ENCODE assay signal across 18 cellular contexts in the genomic region with DNA sequence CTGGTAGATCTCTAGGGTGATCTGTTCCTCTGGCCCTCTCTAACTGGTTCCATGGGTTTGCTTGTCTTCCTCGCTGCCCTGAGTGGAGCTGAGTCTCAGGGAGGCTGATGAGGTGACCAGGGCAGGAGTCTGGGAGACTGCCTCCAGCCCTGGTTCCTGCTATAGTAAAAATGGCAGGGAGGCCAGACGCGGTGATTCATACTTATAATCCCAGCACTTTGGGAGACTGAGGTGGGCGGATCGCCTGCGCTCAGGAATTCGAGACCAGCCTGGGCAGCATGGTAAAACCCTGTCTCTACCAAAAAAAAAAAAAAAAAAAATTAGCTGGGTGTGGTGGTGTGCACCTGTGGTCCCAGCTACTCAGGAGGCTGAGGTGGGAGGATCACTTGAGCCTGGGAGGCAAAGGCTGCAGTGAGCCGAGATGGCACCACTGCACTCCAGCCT. TPM values are rescaled to one million over a fixed set of nuclear protein-coding genes. Genes with fewer than 3 reads are reported as not detected.
DNase-seq lines count a peak whose midpoint lies in the region; ATAC-seq and TF ChIP-seq lines count a peak whose summit lies in the region.
"Not testable (repeated sequence)": the region's sequence is repeated elsewhere in the genome, so short reads cannot be mapped to it uniquely, and the experiment has no call there.
"Had no signal": no experiment of that assay in that cellular context is flagged by ENCODE, and none has a peak within 500 bp of the region (broad histone marks: within the 10 kb centered on the region; RNA-seq: fewer than 3 reads in every experiment).

No MANE protein-coding gene starts in this region.

- H3K4me2 ChIP-seq in GM23248 (ENCODE audit: unreplicated experiment): not testable (repeated sequence)
- peak overlapping the region; percentile 90 for H3K4me2 ChIP-seq in smooth muscle cell

- H2AFZ ChIP-seq in GM23248; smooth muscle cell (ENCODE audit: low read depth): not testable (repeated sequence)

- H3K27ac Mint-ChIP-seq in activated T-helper 17 cell treated with anti-CD3 and anti-CD28 coated beads, Interleukin-2, amount 50 U/mL, for 72 hours: peak overlapping the region; percentile 96
- H3K27ac Mint-ChIP-seq in chondrocyte (ENCODE audit: unreplicated experiment) (peak overlapping the region; percentile 99), neural crest cell (ENCODE audit: unreplicated experiment) (peak overlapping the region; percentile 27)

- H3K79me2 ChIP-seq in GM23248 (ENCODE audit: insufficient read depth): peaks cover 71% of the 10 kb centered on the region
- peaks cover 43% of the 10 kb centered on the region for H3K79me2 ChIP-seq in smooth muscle cell (ENCODE audit: low read depth)

- in situ Hi-C loops in GM23248 (cut with MboI): not testable (repeated sequence)

- not testable (repeated sequence) for H3K9me2 ChIP-seq in GM23248 (ENCODE audit: insufficient read depth)

- H3K9me3 Mint-ChIP-seq in activated T-helper 17 cell treated with anti-CD3 and anti-CD28 coated beads, Interleukin-2, amount 50 U/mL, for 72 hours; chondrocyte (ENCODE audit: low read depth); neural crest cell: not testable (repeated sequence)

- H4K20me1 ChIP-seq in GM23248 (ENCODE audit: insufficient read depth): not testable (repeated sequence)
- H4K20me1 ChIP-seq in smooth muscle cell (ENCODE audit: low read depth): peaks cover 57% of the 10 kb centered on the region

- H3F3A ChIP-seq in GM23248 (ENCODE audit: insufficient read depth) (peaks cover 21% of the 10 kb centered on the region), smooth muscle cell (ENCODE audit: low read depth) (peaks cover 18% of the 10 kb centered on the region)

- DNase-seq in GM23248; left lung; neural crest cell (ENCODE audit: low read depth, low spot score); smooth muscle cell (lab: John Stamatoyannopoulos, UW; ENCODE audit: unreplicated experiment): not testable (repeated sequence)
- peak; percentile 64 for DNase-seq in chondrocyte (ENCODE audit: low spot score)
- DNase-seq in foreskin keratinocyte: peak in 1 of 2 donors; percentile 32

- H3K36me3 ChIP-seq in GM23248 (ENCODE audit: low read depth) (peaks cover 26% of the 10 kb centered on the region), left lung (peaks cover 0 to 46% of the 10 kb centered on the region in 2 donors)
- H3K36me3 ChIP-seq in smooth muscle cell (ENCODE audit: low read depth): not testable (repeated sequence)

- intact Hi-C loops in left lung (cut with DNase I): not testable (repeated sequence)

- H3K9me3 ChIP-seq in GM23248 (ENCODE audit: low read depth); left lung; smooth muscle cell (replicated peaks; ENCODE audit: low read depth): not testable (repeated sequence)

- not testable (repeated sequence) for ATAC-seq in activated T-helper 17 cell treated with anti-CD3 and anti-CD28 coated beads, Interleukin-2, amount 50 U/mL, for 72 hours (replicated peaks); foreskin keratinocyte; left lung

- H3K4me3 Mint-ChIP-seq in activated T-helper 17 cell treated with anti-CD3 and anti-CD28 coated beads, Interleukin-2, amount 50 U/mL, for 72 hours: not testable (repeated sequence)
- peak overlapping the region; percentile 55 for H3K4me3 Mint-ChIP-seq in chondrocyte (ENCODE audit: unreplicated experiment)
- peak overlapping the region; percentile 98 for H3K4me3 Mint-ChIP-seq in neural crest cell

- H3K4me3 ChIP-seq in GM23248, left lung, smooth muscle cell: not testable (repeated sequence)

- H3K4me1 ChIP-seq in GM23248 (ENCODE audit: insufficient read depth): peaks cover 29% of the 10 kb centered on the region
- H3K4me1 ChIP-seq in foreskin keratinocyte: peaks cover 15% of the 10 kb centered on the region
- peaks cover 23 to 59% of the 10 kb centered on the region in 2 donors for H3K4me1 ChIP-seq in left lung
- H3K4me1 ChIP-seq in smooth muscle cell (ENCODE audit: low read depth): peaks cover 17% of the 10 kb centered on the region

- not testable (repeated sequence) for TF ChIP-seq CTCF in chondrocyte (IDR thresholded peaks at IDR 0.05); foreskin keratinocyte (conservative IDR thresholded peaks at IDR 0.05); left lung (IDR thresholded peaks at IDR 0.05); neural crest cell (conservative IDR thresholded peaks at IDR 0.05); smooth muscle cell (IDR thresholded peaks at IDR 0.05; ENCODE audit: borderline replicate concordance, insufficient read depth, poor library complexity, severe bottlenecking)

- H3K27me3 ChIP-seq in GM23248 (replicated peaks; ENCODE audit: insufficient read depth); foreskin keratinocyte; left lung; smooth muscle cell (ENCODE audit: low read depth): not testable (repeated sequence)

- peaks cover 23% of the 10 kb centered on the region for H3K4me1 Mint-ChIP-seq in activated T-helper 17 cell treated with anti-CD3 and anti-CD28 coated beads, Interleukin-2, amount 50 U/mL, for 72 hours
- peaks cover 42% of the 10 kb centered on the region for H3K4me1 Mint-ChIP-seq in chondrocyte (ENCODE audit: low read depth)
- peaks cover 39% of the 10 kb centered on the region for H3K4me1 Mint-ChIP-seq in neural crest cell

- WGBS in GM23248 (ENCODE audit: low coverage in 1 of 2, low lambda C conversion rate in 2 of 2, missing lambda C conversion rate in 2 of 2), 2 experiments: 85 to 96% methylated on average over 8 of the region's 8 CpGs
- WGBS in smooth muscle cell (ENCODE audit: low lambda C conversion rate): 77% methylated on average over 4 of the region's 8 CpGs

- H3K36me3 Mint-ChIP-seq in activated T-helper 17 cell treated with anti-CD3 and anti-CD28 coated beads, Interleukin-2, amount 50 U/mL, for 72 hours (ENCODE audit: low read depth): peaks cover 46% of the 10 kb centered on the region
- peaks cover 20% of the 10 kb centered on the region for H3K36me3 Mint-ChIP-seq in chondrocyte (ENCODE audit: low read depth)
- not testable (repeated sequence) for H3K36me3 Mint-ChIP-seq in neural crest cell (ENCODE audit: low read depth)

- not testable (repeated sequence) for H3K9ac ChIP-seq in GM23248
- H3K9ac ChIP-seq in smooth muscle cell (ENCODE audit: low read depth): peak overlapping the region; percentile 67

- H3K27me3 Mint-ChIP-seq in activated T-helper 17 cell treated with anti-CD3 and anti-CD28 coated beads, Interleukin-2, amount 50 U/mL, for 72 hours; chondrocyte (ENCODE audit: low read depth); neural crest cell (ENCODE audit: low read depth): not testable (repeated sequence)

- H3K27ac ChIP-seq in GM23248 (peak overlapping the region; percentile 15; the same call in 1 of the 2 replicates), foreskin keratinocyte (peak overlapping the region; percentile 22), left lung (peak overlapping the region; percentile 54 to 97), smooth muscle cell (ENCODE audit: low read depth) (peak overlapping the region; percentile 97)

RNA-seq across cellular contexts. Expression of gene TNFAIP1, which starts 3.2 kb away (rescaled TPM):
- total RNA-seq in GM23248 (2014; rRNA removed; shearing (Covaris generic)): 47.7 and 50.8 TPM in 2 replicates
- polyA plus RNA-seq in GM23248 (2016; fragmentation: Nextera tagmentation; extraction: Ambion mirVana): 53.7 and 59.4 TPM in 2 replicates
- 10 to 100 TPM; 24.9 to 30.0 TPM for total RNA-seq in activated T-helper 17 cell treated with anti-CD3 and anti-CD28 coated beads, Interleukin-2, amount 50 U/mL, for 72 hours
- total RNA-seq in chondrocyte: 52.0 to 79.5 TPM (median 74.0 TPM) in 3 replicates
- total RNA-seq in foreskin keratinocyte: 56.1 and 59.0 TPM in 2 replicates
- 33.5 and 35.0 TPM in 2 replicates for polyA plus RNA-seq in foreskin keratinocyte
- total RNA-seq in left lung: 10 to 100 TPM; 57.6 to 80.7 TPM
- 38.2 and 38.8 TPM in 2 replicates for total RNA-seq in neural crest cell
- total RNA-seq in smooth muscle cell: 81.0 and 89.9 TPM in 2 replicates
- polyA plus RNA-seq in smooth muscle cell: 75.0 and 82.4 TPM in 2 replicates

RNA-seq across cellular contexts. Expression of gene IFT20, which starts 3.5 kb away (rescaled TPM):
- 79.3 and 80.5 TPM in 2 replicates for total RNA-seq in GM23248 (2014; rRNA removed; shearing (Covaris generic))
- polyA plus RNA-seq in GM23248 (2016; fragmentation: Nextera tagmentation; extraction: Ambion mirVana): 111 and 116 TPM in 2 replicates
- 10 to 100 TPM; 17.5 to 21.3 TPM for total RNA-seq in activated T-helper 17 cell treated with anti-CD3 and anti-CD28 coated beads, Interleukin-2, amount 50 U/mL, for 72 hours
- 63.7 to 70.2 TPM (median 64.3 TPM) in 3 replicates for total RNA-seq in chondrocyte
- 22.6 and 28.8 TPM in 2 replicates for total RNA-seq in foreskin keratinocyte
- polyA plus RNA-seq in foreskin keratinocyte: 26.8 and 31.3 TPM in 2 replicates
- total RNA-seq in left lung: 10 to 100 TPM; 27.6 to 42.2 TPM
- total RNA-seq in neural crest cell: 14.0 and 15.9 TPM in 2 replicates
- total RNA-seq in smooth muscle cell: 49.8 and 102 TPM in 2 replicates
- polyA plus RNA-seq in smooth muscle cell: 83.8 and 88.9 TPM in 2 replicates

RNA-seq across cellular contexts. Expression of gene POLDIP2, which starts 18.5 kb away (rescaled TPM):
- 80.1 and 92.7 TPM in 2 replicates for total RNA-seq in GM23248 (2014; rRNA removed; shearing (Covaris generic))
- polyA plus RNA-seq in GM23248 (2016; fragmentation: Nextera tagmentation; extraction: Ambion mirVana): 105 and 112 TPM in 2 replicates
- total RNA-seq in activated T-helper 17 cell treated with anti-CD3 and anti-CD28 coated beads, Interleukin-2, amount 50 U/mL, for 72 hours: 100 to 1,000 TPM in 1 of 2 donors, 10 to 100 TPM in 1; 48.9 to 109 TPM
- total RNA-seq in chondrocyte: 70.1 to 70.8 TPM (median 70.4 TPM) in 3 replicates
- 88.7 and 93.1 TPM in 2 replicates for total RNA-seq in foreskin keratinocyte
- polyA plus RNA-seq in foreskin keratinocyte: 93.8 and 102 TPM in 2 replicates
- total RNA-seq in left lung: 10 to 100 TPM; 65.6 to 76.8 TPM
- total RNA-seq in neural crest cell: 75.5 and 78.2 TPM in 2 replicates
- total RNA-seq in smooth muscle cell: 52.6 and 55.0 TPM in 2 replicates
- polyA plus RNA-seq in smooth muscle cell: 82.9 and 83.2 TPM in 2 replicates

RNA-seq across cellular contexts. Expression of gene TMEM97, which starts 19.8 kb away (rescaled TPM):
- 15.9 and 16.1 TPM in 2 replicates for total RNA-seq in GM23248 (2014; rRNA removed; shearing (Covaris generic))
- polyA plus RNA-seq in GM23248 (2016; fragmentation: Nextera tagmentation; extraction: Ambion mirVana) (16.3 and 20.1 TPM in 2 replicates), foreskin keratinocyte (33.0 and 60.6 TPM in 2 replicates), smooth muscle cell (15.8 and 17.2 TPM in 2 replicates)
- total RNA-seq in activated T-helper 17 cell treated with anti-CD3 and anti-CD28 coated beads, Interleukin-2, amount 50 U/mL, for 72 hours: 10 to 100 TPM; 25.0 to 41.0 TPM
- total RNA-seq in chondrocyte (11.8 to 14.3 TPM (median 13.6 TPM) in 3 replicates), foreskin keratinocyte (44.2 and 71.3 TPM in 2 replicates), left lung (10 to 100 TPM; 27.0 to 69.3 TPM), neural crest cell (276 and 298 TPM in 2 replicates), smooth muscle cell (11.2 and 12.1 TPM in 2 replicates)

RNA-seq across cellular contexts. Expression of gene SEBOX, which starts 26.2 kb away (rescaled TPM):
- total RNA-seq in GM23248 (2014; rRNA removed; shearing (Covaris generic)): not detected in 2 replicates
- polyA plus RNA-seq in GM23248 (2016; fragmentation: Nextera tagmentation; extraction: Ambion mirVana) (not detected in 2 replicates), foreskin keratinocyte (not detected in 2 replicates), smooth muscle cell (not detected in 2 replicates)
- total RNA-seq in activated T-helper 17 cell treated with anti-CD3 and anti-CD28 coated beads, Interleukin-2, amount 50 U/mL, for 72 hours: not detected
- total RNA-seq in chondrocyte (not detected in 3 replicates), foreskin keratinocyte (not detected in 2 replicates), left lung (not detected), neural crest cell (not detected in 2 replicates), smooth muscle cell (not detected in 2 replicates)
- total RNA-seq: activated CD8-positive, alpha-beta T cell treated with anti-CD3 and anti-CD28 coated beads, Interleukin-2, amount 10 ng/mL, durations not matched to agents 7 days and 5 days; activated T-helper 2 cell treated with anti-CD3 and anti-CD28 coated beads, Interferon-gamma antibody, Interleukin-2, Interleukin-4, amounts not matched to agents 10 μg/mL and 5 μg/mL and 100 μg/mL, durations not matched to agents 14 hours and 24 hours and 36 hours; cardiac septum; HepG2; left ventricle myocardium superior; mucosa of gallbladder; right lobe of liver; SJCRH30; subcutaneous adipose tissue; ureter had no signal
- polyA plus RNA-seq: HepG2, neural cell had no signal

Comparison
In these comparisons a context has a peak if more than half of its experiments do, and no peak if none do; other contexts are left out.
1. H3K27ac ChIP-seq: peak in every context shown above with its lines; median percentile 97 in smooth muscle cell; 76 in left lung; 22 in foreskin keratinocyte; 15 in GM23248.
2. H3K27ac Mint-ChIP-seq: peak in every context shown above with its lines; median percentile 99 in chondrocyte; 96 in activated T-helper 17 cell treated with anti-CD3 and anti-CD28 coated beads, Interleukin-2, amount 50 U/mL, for 72 hours; 27 in neural crest cell.